29 cellular contexts compared by ENCODE assay signal in the genomic region with DNA sequence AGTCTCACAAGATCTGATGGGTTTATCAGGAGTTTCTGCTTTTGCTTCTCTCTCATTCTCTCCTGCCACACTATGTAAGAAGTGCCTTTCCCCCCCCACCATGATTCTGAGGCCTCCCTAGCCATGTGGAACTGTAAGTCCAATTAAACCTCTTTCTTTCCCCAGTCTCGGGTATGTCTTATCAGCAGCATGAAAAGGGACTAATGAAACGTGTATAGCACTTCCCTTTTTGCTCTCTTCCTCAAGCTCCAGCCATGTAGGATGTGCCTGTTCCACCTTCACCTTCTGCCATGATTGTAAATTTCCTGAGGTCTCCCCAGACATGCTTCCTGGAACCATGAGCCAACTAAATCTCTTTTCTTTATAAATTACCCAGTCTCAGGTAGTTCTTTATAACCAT.
"Had no signal": no experiment of that assay in that cellular context is flagged by ENCODE, and none has a peak within 500 bp of the region (broad histone marks: within the 10 kb centered on the region; RNA-seq: fewer than 3 reads in every experiment).

No MANE protein-coding gene starts in this region.

- H3K9me3 Mint-ChIP-seq: activated CD4-positive, alpha-beta memory T cell treated with anti-CD3 and anti-CD28 coated beads for 36 hours; activated naive CD4-positive, alpha-beta T cell treated with anti-CD3 and anti-CD28 coated beads for 36 hours; activated naive CD8-positive, alpha-beta T cell treated with anti-CD3 and anti-CD28 coated beads for 36 hours; activated T-helper 1 cell treated with anti-CD3 and anti-CD28 coated beads, Interleukin-12 subunit alpha, Interleukin-12 subunit beta, Interleukin-2, Interleukin-4 antibody, amounts not matched to agents 30 ng/mL and 10 ng/mL and 1 ng/mL, durations not matched to agents 14 hours and 24 hours and 36 hours; naive thymus-derived CD8-positive, alpha-beta T cell had no signal

- H3K4me3 ChIP-seq: adrenal gland, body of pancreas, colonic mucosa, dorsolateral prefrontal cortex, gastrocnemius medialis, left lung, lower lobe of right lung, spleen, testis, transverse colon had no signal

- H3K36me3 ChIP-seq: adrenal gland, colonic mucosa, gastrocnemius medialis, left lung, lower lobe of right lung, spleen, transverse colon had no signal

- H3K27ac Mint-ChIP-seq: activated CD4-positive, alpha-beta memory T cell treated with anti-CD3 and anti-CD28 coated beads for 36 hours; activated naive CD4-positive, alpha-beta T cell treated with anti-CD3 and anti-CD28 coated beads for 36 hours; activated naive CD8-positive, alpha-beta T cell treated with anti-CD3 and anti-CD28 coated beads for 36 hours; activated T-helper 1 cell treated with anti-CD3 and anti-CD28 coated beads, Interleukin-12 subunit alpha, Interleukin-12 subunit beta, Interleukin-2, Interleukin-4 antibody, amounts not matched to agents 30 ng/mL and 10 ng/mL and 1 ng/mL, durations not matched to agents 14 hours and 24 hours and 36 hours; naive thymus-derived CD8-positive, alpha-beta T cell had no signal

- H3K27me3 Mint-ChIP-seq: activated CD4-positive, alpha-beta memory T cell treated with anti-CD3 and anti-CD28 coated beads for 36 hours; activated naive CD8-positive, alpha-beta T cell treated with anti-CD3 and anti-CD28 coated beads for 36 hours; naive thymus-derived CD8-positive, alpha-beta T cell had no signal

- H3K4me3 Mint-ChIP-seq: activated CD4-positive, alpha-beta memory T cell treated with anti-CD3 and anti-CD28 coated beads for 36 hours; activated naive CD4-positive, alpha-beta T cell treated with anti-CD3 and anti-CD28 coated beads for 36 hours; activated naive CD8-positive, alpha-beta T cell treated with anti-CD3 and anti-CD28 coated beads for 36 hours; activated T-helper 1 cell treated with anti-CD3 and anti-CD28 coated beads, Interleukin-12 subunit alpha, Interleukin-12 subunit beta, Interleukin-2, Interleukin-4 antibody, amounts not matched to agents 30 ng/mL and 10 ng/mL and 1 ng/mL, durations not matched to agents 14 hours and 24 hours and 36 hours; naive thymus-derived CD8-positive, alpha-beta T cell; neural crest cell had no signal

- H3K27me3 ChIP-seq: adrenal gland, body of pancreas, colonic mucosa, gastrocnemius medialis, left lung, spleen, testis, transverse colon had no signal

- H3K9me3 ChIP-seq: adrenal gland, body of pancreas, colonic mucosa, gastrocnemius medialis, left lung, lower lobe of right lung, spleen, testis, transverse colon had no signal

- DNase-seq: activated CD4-positive, alpha-beta memory T cell treated with anti-CD3 and anti-CD28 coated beads for 36 hours; activated CD4-positive, alpha-beta T cell treated with anti-CD3 and anti-CD28 coated beads for 4 hours; activated CD8-positive, alpha-beta memory T cell treated with anti-CD3 and anti-CD28 coated beads, Interleukin-2, amount 50 U/mL, for 4 hours; activated effector memory CD4-positive, alpha-beta T cell treated with anti-CD3 and anti-CD28 coated beads, Interleukin-2, amount 50 U/mL, for 16 hours; activated naive CD4-positive, alpha-beta T cell treated with anti-CD3 and anti-CD28 coated beads for 36 hours; activated naive CD8-positive, alpha-beta T cell treated with anti-CD3 and anti-CD28 coated beads for 36 hours; activated T-cell treated with anti-CD3 and anti-CD28 coated beads, Interleukin-2, amount 50 U/mL, for 1 hour; adrenal gland; aorta; body of pancreas; cerebellar nuclear complex; colonic mucosa; dorsolateral prefrontal cortex; effector memory CD4-positive, alpha-beta T cell; gastrocnemius medialis; glutamatergic neuron; left lung; lower lobe of right lung; mesenchymal stem cell; naive thymus-derived CD8-positive, alpha-beta T cell; occipital lobe; right cardiac atrium; spleen; stimulated activated naive CD8-positive, alpha-beta T cell treated with anti-CD3 and anti-CD28 coated beads, Interleukin-15, Interleukin-2, amounts not matched to agents 100 U/mL and 50 U/mL, for 24 hours; T1000; testis; transverse colon had no signal

- ATAC-seq: body of pancreas; gastrocnemius medialis; left lung; lower lobe of right lung; naive thymus-derived CD8-positive, alpha-beta T cell; right cardiac atrium; stimulated activated naive CD8-positive, alpha-beta T cell treated with anti-CD3 and anti-CD28 coated beads, Interleukin-15, Interleukin-2, amounts not matched to agents 100 U/mL and 50 U/mL, for 24 hours had no signal
